In the genomic region with DNA sequence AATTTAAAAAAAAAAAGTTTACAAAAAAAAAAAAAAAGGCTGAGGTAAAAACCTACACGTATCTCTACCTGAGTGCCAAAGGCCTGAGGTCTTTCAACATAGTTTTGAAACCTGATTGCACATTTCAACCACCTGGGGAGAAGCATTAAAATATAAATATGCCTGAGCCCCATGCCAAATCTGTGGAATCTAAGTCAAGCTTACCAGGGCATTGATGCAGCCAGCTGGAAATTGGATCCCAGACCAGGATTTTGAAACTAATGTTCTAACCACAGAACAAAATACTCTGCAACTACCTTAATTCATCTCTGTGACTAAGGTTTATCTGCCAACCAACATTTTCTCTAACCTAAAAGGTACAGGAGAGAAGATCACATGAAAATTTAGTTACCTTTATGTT, we compare ENCODE assay signal across 22 cellular contexts. TPM values are rescaled to one million over a fixed set of nuclear protein-coding genes. Genes with fewer than 3 reads are reported as not detected.
DNase-seq lines count a peak whose midpoint lies in the region; ATAC-seq and TF ChIP-seq lines count a peak whose summit lies in the region.
"Had no signal": no experiment of that assay in that cellular context is flagged by ENCODE, and none has a peak within 500 bp of the region (broad histone marks: within the 10 kb centered on the region; RNA-seq: fewer than 3 reads in every experiment).

No MANE protein-coding gene starts in this region.

- H3K4me3 ChIP-seq in SK-N-SH (ENCODE audit: low read depth in 2 of 2, low read length in 1 of 2), result no peak overlapping the region
- H3K4me3 ChIP-seq: BLaER1, PC-9, suprapubic skin, vagina had no signal

- H3K9ac ChIP-seq in SK-N-SH, result no peak overlapping the region
- H3K9ac ChIP-seq: BLaER1 had no signal

- TF ChIP-seq RAD21 in SK-N-SH (IDR thresholded peaks at IDR 0.05; ENCODE audit: low read length), result no peak

- H3K79me2 ChIP-seq in SK-N-SH (ENCODE audit: insufficient read depth), result peaks cover 8% of the 10 kb centered on the region

- no peaks in the 10 kb centered on the region for H4K20me1 ChIP-seq in SK-N-SH (ENCODE audit: insufficient read depth)

- no peaks in the 10 kb centered on the region for H3K9me3 ChIP-seq in SK-N-SH
- H3K9me3 ChIP-seq: BLaER1, suprapubic skin, vagina had no signal

- TF ChIP-seq CTCF in SK-N-SH (IDR thresholded peaks at IDR 0.05), result no peak

- 0 out of 4 replicates have a peak, but pooled peaks cover 0 to 3% of the 10 kb centered on the region in 2 experiments for H3K4me1 ChIP-seq in SK-N-SH (ENCODE audit: control insufficient read depth in 1 of 2, insufficient read depth in 2 of 2, low read depth in 1 of 2, low read length in 1 of 2)
- H3K4me1 ChIP-seq: BLaER1 had no signal

- WGBS in SK-N-SH (ENCODE audit: low lambda C conversion rate), result 92% methylated on average over 1 of the region's 1 CpG

- DNase-seq in SK-N-SH, result no peak
- peak; percentile 39 for DNase-seq in astrocyte of the hippocampus (ENCODE audit: low read depth, low spot score)
- peak; percentile 6 for DNase-seq in glomerular visceral epithelial cell (ENCODE audit: extremely low spot score)
- peak; percentile 23 for DNase-seq in renal cortical epithelial cell (ENCODE audit: low read depth)
- no peak for DNase-seq in kidney glomerular epithelial cell (lab: John Stamatoyannopoulos, UW)
- no peak for DNase-seq in stimulated activated CD4-positive, alpha-beta T cell treated with anti-CD3 and anti-CD28 coated beads, Interleukin-2, amount 100 ng/mL, for 48 hours
- DNase-seq in HuH-7 (ENCODE audit: low spot score), result no peak
- DNase-seq: activated B cell treated with CpG ODN at 0.5 μM for 24 hours; activated CD4-positive, alpha-beta memory T cell treated with anti-CD3 and anti-CD28 coated beads for 36 hours; activated naive CD4-positive, alpha-beta T cell treated with Interleukin-2 at 50 U/mL for 16 hours; activated T-cell treated with anti-CD3 and anti-CD28 coated beads, Interleukin-2, amount 50 U/mL, for 1 hour; brain microvascular endothelial cell; Calu3; NCI-H1417 treated with DMSO at 0.1 percent for 48 hours; NCI-H748 treated with DMSO at 0.1 percent for 48 hours; PC-9; SIG-M5 had no signal

- no peak overlapping the region for H3K27ac ChIP-seq in SK-N-SH (ENCODE audit: low read depth in 2 of 2, low read length in 1 of 2)
- H3K27ac ChIP-seq: BLaER1, brain microvascular endothelial cell, epithelial cell of prostate, PC-9, suprapubic skin, vagina had no signal

- no peaks in the 10 kb centered on the region for H3K9me2 ChIP-seq in SK-N-SH

- ATAC-seq in SK-N-SH treated with all-trans-retinoic acid at 6 μM for 48 hours, result peak; percentile 22; the same call in 1 of the 3 replicates

- H3K4me2 ChIP-seq in SK-N-SH, result no peak overlapping the region
- H3K4me2 ChIP-seq: BLaER1, PC-9 had no signal

- no peak overlapping the region for H2AFZ ChIP-seq in SK-N-SH (ENCODE audit: low read depth)
- H2AFZ ChIP-seq: PC-9 had no signal

- POLR2A ChIA-PET in SK-N-SH (lab: Yijun Ruan, JAX), result no interaction called here

- peaks cover 63 to 84% of the 10 kb centered on the region in 2 experiments for H3K36me3 ChIP-seq in SK-N-SH (replicated peaks in 1 of 2; ENCODE audit: control insufficient read depth in 1 of 2, insufficient read depth in 2 of 2, low read length in 1 of 2)

- CTCF ChIA-PET in SK-N-SH (lab: Yijun Ruan, JAX), result interaction anchor here (1.0 to 1.4 kb wide), 5 partner anchors 11 to 363 kb away, joined by 3 to 6 read pairs (median 3); a partner anchor contains a TSS

- H3K27me3 ChIP-seq in SK-N-SH (ENCODE audit: insufficient read depth), result no peaks in the 10 kb centered on the region
- H3K27me3 ChIP-seq: BLaER1, brain microvascular endothelial cell, suprapubic skin, vagina had no signal

- no peak for TF ChIP-seq EP300 in SK-N-SH (IDR thresholded peaks at IDR 0.05; ENCODE audit: borderline replicate concordance in 1 of 2, low read depth in 1 of 2, low read length in 1 of 2)

- peaks cover 14% of the 10 kb centered on the region for H3F3A ChIP-seq in SK-N-SH (replicated peaks; ENCODE audit: insufficient read depth)

TF ChIP-seq in SK-N-SH treated with all-trans-retinoic acid at 6 μM for 48 hours, 23 proteins besides CTCF, POLR2A, EP300 and RAD21 (continues in another document):
- no peak for TF ChIP-seq TOX (CRISPR knock-in tag; IDR thresholded peaks at IDR 0.05; ENCODE audit: borderline replicate concordance)
- no peak for TF ChIP-seq OSR1 (CRISPR knock-in tag; IDR thresholded peaks at IDR 0.05)
- TF ChIP-seq, protein P1, sequence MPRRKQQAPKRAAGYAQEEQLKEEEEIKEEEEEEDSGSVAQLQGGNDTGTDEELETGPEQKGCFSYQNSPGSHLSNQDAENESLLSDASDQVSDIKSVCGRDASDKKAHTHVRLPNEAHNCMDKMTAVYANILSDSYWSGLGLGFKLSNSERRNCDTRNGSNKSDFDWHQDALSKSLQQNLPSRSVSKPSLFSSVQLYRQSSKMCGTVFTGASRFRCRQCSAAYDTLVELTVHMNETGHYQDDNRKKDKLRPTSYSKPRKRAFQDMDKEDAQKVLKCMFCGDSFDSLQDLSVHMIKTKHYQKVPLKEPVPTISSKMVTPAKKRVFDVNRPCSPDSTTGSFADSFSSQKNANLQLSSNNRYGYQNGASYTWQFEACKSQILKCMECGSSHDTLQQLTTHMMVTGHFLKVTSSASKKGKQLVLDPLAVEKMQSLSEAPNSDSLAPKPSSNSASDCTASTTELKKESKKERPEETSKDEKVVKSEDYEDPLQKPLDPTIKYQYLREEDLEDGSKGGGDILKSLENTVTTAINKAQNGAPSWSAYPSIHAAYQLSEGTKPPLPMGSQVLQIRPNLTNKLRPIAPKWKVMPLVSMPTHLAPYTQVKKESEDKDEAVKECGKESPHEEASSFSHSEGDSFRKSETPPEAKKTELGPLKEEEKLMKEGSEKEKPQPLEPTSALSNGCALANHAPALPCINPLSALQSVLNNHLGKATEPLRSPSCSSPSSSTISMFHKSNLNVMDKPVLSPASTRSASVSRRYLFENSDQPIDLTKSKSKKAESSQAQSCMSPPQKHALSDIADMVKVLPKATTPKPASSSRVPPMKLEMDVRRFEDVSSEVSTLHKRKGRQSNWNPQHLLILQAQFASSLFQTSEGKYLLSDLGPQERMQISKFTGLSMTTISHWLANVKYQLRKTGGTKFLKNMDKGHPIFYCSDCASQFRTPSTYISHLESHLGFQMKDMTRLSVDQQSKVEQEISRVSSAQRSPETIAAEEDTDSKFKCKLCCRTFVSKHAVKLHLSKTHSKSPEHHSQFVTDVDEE (CRISPR knock-in tag; IDR thresholded peaks at IDR 0.05), result no peak

TF ChIP-seq in SK-N-SH, 30 proteins besides CTCF, POLR2A, EP300 and RAD21:
- TF ChIP-seq, protein P2, sequence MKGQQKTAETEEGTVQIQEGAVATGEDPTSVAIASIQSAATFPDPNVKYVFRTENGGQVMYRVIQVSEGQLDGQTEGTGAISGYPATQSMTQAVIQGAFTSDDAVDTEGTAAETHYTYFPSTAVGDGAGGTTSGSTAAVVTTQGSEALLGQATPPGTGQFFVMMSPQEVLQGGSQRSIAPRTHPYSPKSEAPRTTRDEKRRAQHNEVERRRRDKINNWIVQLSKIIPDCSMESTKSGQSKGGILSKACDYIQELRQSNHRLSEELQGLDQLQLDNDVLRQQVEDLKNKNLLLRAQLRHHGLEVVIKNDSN (IDR thresholded peaks at IDR 0.05; ENCODE audit: borderline replicate concordance, low read depth), result no peak
- TF ChIP-seq RXRA (IDR thresholded peaks at IDR 0.05; ENCODE audit: borderline replicate concordance, low read depth) (no peak), POLR2AphosphoS5 (IDR thresholded peaks at IDR 0.05; ENCODE audit: low read depth, low read length) (no peak), EZH2phosphoT487 (IDR thresholded peaks at IDR 0.05; ENCODE audit: borderline replicate concordance, low read depth) (no peak), YY1 (IDR thresholded peaks at IDR 0.05; ENCODE audit: low read depth) (no peak), ELF1 (IDR thresholded peaks at IDR 0.05) (no peak), JUND (IDR thresholded peaks at IDR 0.05) (no peak), MEF2A (IDR thresholded peaks at IDR 0.05; ENCODE audit: borderline replicate concordance, low read depth) (no peak), MXI1 (IDR thresholded peaks at IDR 0.05; ENCODE audit: low read depth, low read length) (no peak), SIN3A (IDR thresholded peaks at IDR 0.05; ENCODE audit: borderline replicate concordance, low read depth, low read length) (no peak), NRF1 (IDR thresholded peaks at IDR 0.05; ENCODE audit: low read depth, low read length) (no peak), RCOR1 (IDR thresholded peaks at IDR 0.05; ENCODE audit: low read length) (no peak)

RNA-seq across cellular contexts. Expression of a gene that starts 38.8 kb away (rescaled TPM):
- 1.1 TPM in 2 replicates for polyA plus RNA-seq in SK-N-SH (2012; rRNA removed)
- 0.21 and 0.37 TPM in 2 replicates for polyA plus RNA-seq in SK-N-SH (2012; cell fraction: cytosol; rRNA removed)
- polyA plus RNA-seq in SK-N-SH (2012; cell fraction: nucleus; rRNA removed), result 6.0 and 6.3 TPM in 2 replicates
- 0.35 and 0.45 TPM in 2 replicates for total RNA-seq in renal cortical epithelial cell
- total RNA-seq: vagina had no signal

Comparison
In these comparisons a context has a peak if more than half of its experiments do, and no peak if none do; other contexts are left out.
1. DNase-seq: peak in astrocyte of the hippocampus (single experiment), glomerular visceral epithelial cell (single experiment) and renal cortical epithelial cell (single experiment); none in SK-N-SH (single experiment), kidney glomerular epithelial cell (single experiment), stimulated activated CD4-positive, alpha-beta T cell treated with anti-CD3 and anti-CD28 coated beads, Interleukin-2, amount 100 ng/mL, for 48 hours (0 of 2) and HuH-7 (single experiment).